ENCODE assay signal across 1 cellular context in the genomic region with DNA sequence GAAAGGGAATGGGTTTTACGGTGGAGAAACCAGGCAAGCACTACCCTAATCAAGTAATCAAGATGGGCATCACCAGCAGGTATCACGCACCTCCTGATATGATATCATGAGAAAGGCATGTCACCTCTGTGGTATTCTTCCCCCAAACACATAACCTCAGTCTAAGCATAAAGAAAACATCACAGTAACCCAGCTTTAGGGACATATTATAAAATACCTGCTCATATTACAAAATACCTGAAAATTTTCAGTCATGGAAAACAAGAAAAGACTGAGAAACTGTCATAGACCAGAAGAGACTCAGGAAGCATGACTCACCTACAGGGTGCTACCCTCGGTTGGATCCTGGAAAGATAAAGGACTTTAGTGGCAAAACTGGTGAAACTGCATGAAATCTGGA.
TF ChIP-seq lines count a peak whose summit lies in the region.

No MANE protein-coding gene starts in this region.

TF ChIP-seq in K562, 482 proteins besides CTCF, POLR2A, EP300 and RAD21 (continues in another document):
- TF ChIP-seq ETV1 (tag; conservative IDR thresholded peaks at IDR 0.05; ENCODE audit: low read depth) (peak; percentile 52), OTX1 (CRISPR knock-in tag; IDR thresholded peaks at IDR 0.05) (no peak), SMARCE1 (IDR thresholded peaks at IDR 0.05) (peak; percentile 80), SMARCA4 (IDR thresholded peaks at IDR 0.05) (peak; percentile 87; the same call in 1 of the 2 replicates), U2AF2 (optimal IDR thresholded peaks at IDR 0.05; ENCODE audit: low read depth, low read length) (no peak), DPF2 (IDR thresholded peaks at IDR 0.05) (peak; percentile 84), ETV6 (IDR thresholded peaks at IDR 0.05; ENCODE audit: borderline replicate concordance in 1 of 2, low read depth in 2 of 2, low read length in 1 of 2) (no peak), ETV6 (CRISPR knock-in tag; IDR thresholded peaks at IDR 0.05; ENCODE audit: borderline replicate concordance) (no peak), SMARCC2 (IDR thresholded peaks at IDR 0.05; ENCODE audit: low read depth) (peak; percentile 71; the same call in 1 of the 2 replicates), MECOM (CRISPR knock-in tag; IDR thresholded peaks at IDR 0.05) (no peak), ZNF644 (tag; IDR thresholded peaks at IDR 0.05; ENCODE audit: low read depth) (no peak), JUND (IDR thresholded peaks at IDR 0.05; ENCODE audit: borderline replicate concordance, low read depth, low read length) (peak; percentile 94), JUND (tag; IDR thresholded peaks at IDR 0.05; ENCODE audit: borderline replicate concordance, low read depth, low read length) (peak; percentile 73; the same call in 1 of the 3 replicates), CREBBP (IDR thresholded peaks at IDR 0.05; ENCODE audit: low read depth, low read length) (no peak), CTBP1 (IDR thresholded peaks at IDR 0.05; ENCODE audit: borderline replicate concordance) (peak; percentile 17; the same call in 1 of the 2 replicates), CEBPG (CRISPR knock-in tag; IDR thresholded peaks at IDR 0.05) (peak; percentile 47; the same call in 1 of the 2 replicates), CEBPG (tag; conservative IDR thresholded peaks at IDR 0.05 in 1 of 2, IDR thresholded peaks at IDR 0.05 in 1 of 2) (peak in 1 of 2 experiments; percentile 78; a peak in 2 of 4 replicates), XRCC4 (IDR thresholded peaks at IDR 0.05; ENCODE audit: extremely low read depth, insufficient read depth, insufficient read length) (no peak)
- TF ChIP-seq, protein P1, sequence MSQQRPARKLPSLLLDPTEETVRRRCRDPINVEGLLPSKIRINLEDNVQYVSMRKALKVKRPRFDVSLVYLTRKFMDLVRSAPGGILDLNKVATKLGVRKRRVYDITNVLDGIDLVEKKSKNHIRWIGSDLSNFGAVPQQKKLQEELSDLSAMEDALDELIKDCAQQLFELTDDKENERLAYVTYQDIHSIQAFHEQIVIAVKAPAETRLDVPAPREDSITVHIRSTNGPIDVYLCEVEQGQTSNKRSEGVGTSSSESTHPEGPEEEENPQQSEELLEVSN (IDR thresholded peaks at IDR 0.05; ENCODE audit: borderline replicate concordance in 1 of 2, extremely low read depth in 1 of 2, insufficient read depth in 1 of 2, insufficient read length in 1 of 2, low read depth in 1 of 2, low read length in 1 of 2, poor library complexity in 1 of 2, severe bottlenecking in 1 of 2): no peak
- TF ChIP-seq, protein P2, sequence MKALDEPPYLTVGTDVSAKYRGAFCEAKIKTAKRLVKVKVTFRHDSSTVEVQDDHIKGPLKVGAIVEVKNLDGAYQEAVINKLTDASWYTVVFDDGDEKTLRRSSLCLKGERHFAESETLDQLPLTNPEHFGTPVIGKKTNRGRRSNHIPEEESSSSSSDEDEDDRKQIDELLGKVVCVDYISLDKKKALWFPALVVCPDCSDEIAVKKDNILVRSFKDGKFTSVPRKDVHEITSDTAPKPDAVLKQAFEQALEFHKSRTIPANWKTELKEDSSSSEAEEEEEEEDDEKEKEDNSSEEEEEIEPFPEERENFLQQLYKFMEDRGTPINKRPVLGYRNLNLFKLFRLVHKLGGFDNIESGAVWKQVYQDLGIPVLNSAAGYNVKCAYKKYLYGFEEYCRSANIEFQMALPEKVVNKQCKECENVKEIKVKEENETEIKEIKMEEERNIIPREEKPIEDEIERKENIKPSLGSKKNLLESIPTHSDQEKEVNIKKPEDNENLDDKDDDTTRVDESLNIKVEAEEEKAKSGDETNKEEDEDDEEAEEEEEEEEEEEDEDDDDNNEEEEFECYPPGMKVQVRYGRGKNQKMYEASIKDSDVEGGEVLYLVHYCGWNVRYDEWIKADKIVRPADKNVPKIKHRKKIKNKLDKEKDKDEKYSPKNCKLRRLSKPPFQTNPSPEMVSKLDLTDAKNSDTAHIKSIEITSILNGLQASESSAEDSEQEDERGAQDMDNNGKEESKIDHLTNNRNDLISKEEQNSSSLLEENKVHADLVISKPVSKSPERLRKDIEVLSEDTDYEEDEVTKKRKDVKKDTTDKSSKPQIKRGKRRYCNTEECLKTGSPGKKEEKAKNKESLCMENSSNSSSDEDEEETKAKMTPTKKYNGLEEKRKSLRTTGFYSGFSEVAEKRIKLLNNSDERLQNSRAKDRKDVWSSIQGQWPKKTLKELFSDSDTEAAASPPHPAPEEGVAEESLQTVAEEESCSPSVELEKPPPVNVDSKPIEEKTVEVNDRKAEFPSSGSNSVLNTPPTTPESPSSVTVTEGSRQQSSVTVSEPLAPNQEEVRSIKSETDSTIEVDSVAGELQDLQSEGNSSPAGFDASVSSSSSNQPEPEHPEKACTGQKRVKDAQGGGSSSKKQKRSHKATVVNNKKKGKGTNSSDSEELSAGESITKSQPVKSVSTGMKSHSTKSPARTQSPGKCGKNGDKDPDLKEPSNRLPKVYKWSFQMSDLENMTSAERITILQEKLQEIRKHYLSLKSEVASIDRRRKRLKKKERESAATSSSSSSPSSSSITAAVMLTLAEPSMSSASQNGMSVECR (CRISPR knock-in tag; IDR thresholded peaks at IDR 0.05): no peak
- TF ChIP-seq, protein P3, sequence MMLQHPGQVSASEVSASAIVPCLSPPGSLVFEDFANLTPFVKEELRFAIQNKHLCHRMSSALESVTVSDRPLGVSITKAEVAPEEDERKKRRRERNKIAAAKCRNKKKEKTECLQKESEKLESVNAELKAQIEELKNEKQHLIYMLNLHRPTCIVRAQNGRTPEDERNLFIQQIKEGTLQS (IDR thresholded peaks at IDR 0.05): peak; percentile 93
- TF ChIP-seq, protein P3 (CRISPR knock-in tag; conservative IDR thresholded peaks at IDR 0.05): no peak
- TF ChIP-seq, protein P4, sequence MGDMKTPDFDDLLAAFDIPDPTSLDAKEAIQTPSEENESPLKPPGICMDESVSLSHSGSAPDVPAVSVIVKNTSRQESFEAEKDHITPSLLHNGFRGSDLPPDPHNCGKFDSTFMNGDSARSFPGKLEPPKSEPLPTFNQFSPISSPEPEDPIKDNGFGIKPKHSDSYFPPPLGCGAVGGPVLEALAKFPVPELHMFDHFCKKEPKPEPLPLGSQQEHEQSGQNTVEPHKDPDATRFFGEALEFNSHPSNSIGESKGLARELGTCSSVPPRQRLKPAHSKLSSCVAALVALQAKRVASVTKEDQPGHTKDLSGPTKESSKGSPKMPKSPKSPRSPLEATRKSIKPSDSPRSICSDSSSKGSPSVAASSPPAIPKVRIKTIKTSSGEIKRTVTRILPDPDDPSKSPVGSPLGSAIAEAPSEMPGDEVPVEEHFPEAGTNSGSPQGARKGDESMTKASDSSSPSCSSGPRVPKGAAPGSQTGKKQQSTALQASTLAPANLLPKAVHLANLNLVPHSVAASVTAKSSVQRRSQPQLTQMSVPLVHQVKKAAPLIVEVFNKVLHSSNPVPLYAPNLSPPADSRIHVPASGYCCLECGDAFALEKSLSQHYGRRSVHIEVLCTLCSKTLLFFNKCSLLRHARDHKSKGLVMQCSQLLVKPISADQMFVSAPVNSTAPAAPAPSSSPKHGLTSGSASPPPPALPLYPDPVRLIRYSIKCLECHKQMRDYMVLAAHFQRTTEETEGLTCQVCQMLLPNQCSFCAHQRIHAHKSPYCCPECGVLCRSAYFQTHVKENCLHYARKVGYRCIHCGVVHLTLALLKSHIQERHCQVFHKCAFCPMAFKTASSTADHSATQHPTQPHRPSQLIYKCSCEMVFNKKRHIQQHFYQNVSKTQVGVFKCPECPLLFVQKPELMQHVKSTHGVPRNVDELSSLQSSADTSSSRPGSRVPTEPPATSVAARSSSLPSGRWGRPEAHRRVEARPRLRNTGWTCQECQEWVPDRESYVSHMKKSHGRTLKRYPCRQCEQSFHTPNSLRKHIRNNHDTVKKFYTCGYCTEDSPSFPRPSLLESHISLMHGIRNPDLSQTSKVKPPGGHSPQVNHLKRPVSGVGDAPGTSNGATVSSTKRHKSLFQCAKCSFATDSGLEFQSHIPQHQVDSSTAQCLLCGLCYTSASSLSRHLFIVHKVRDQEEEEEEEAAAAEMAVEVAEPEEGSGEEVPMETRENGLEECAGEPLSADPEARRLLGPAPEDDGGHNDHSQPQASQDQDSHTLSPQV (IDR thresholded peaks at IDR 0.05): 0 out of 2 replicates have a peak, but pooled peaks have one; percentile 30
- TF ChIP-seq, protein P5, sequence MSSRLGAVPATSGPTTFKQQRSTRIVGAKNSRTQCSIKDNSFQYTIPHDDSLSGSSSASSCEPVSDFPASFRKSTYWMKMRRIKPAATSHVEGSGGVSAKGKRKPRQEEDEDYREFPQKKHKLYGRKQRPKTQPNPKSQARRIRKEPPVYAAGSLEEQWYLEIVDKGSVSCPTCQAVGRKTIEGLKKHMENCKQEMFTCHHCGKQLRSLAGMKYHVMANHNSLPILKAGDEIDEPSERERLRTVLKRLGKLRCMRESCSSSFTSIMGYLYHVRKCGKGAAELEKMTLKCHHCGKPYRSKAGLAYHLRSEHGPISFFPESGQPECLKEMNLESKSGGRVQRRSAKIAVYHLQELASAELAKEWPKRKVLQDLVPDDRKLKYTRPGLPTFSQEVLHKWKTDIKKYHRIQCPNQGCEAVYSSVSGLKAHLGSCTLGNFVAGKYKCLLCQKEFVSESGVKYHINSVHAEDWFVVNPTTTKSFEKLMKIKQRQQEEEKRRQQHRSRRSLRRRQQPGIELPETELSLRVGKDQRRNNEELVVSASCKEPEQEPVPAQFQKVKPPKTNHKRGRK (tag; IDR thresholded peaks at IDR 0.05): no peak
- TF ChIP-seq, protein P6, sequence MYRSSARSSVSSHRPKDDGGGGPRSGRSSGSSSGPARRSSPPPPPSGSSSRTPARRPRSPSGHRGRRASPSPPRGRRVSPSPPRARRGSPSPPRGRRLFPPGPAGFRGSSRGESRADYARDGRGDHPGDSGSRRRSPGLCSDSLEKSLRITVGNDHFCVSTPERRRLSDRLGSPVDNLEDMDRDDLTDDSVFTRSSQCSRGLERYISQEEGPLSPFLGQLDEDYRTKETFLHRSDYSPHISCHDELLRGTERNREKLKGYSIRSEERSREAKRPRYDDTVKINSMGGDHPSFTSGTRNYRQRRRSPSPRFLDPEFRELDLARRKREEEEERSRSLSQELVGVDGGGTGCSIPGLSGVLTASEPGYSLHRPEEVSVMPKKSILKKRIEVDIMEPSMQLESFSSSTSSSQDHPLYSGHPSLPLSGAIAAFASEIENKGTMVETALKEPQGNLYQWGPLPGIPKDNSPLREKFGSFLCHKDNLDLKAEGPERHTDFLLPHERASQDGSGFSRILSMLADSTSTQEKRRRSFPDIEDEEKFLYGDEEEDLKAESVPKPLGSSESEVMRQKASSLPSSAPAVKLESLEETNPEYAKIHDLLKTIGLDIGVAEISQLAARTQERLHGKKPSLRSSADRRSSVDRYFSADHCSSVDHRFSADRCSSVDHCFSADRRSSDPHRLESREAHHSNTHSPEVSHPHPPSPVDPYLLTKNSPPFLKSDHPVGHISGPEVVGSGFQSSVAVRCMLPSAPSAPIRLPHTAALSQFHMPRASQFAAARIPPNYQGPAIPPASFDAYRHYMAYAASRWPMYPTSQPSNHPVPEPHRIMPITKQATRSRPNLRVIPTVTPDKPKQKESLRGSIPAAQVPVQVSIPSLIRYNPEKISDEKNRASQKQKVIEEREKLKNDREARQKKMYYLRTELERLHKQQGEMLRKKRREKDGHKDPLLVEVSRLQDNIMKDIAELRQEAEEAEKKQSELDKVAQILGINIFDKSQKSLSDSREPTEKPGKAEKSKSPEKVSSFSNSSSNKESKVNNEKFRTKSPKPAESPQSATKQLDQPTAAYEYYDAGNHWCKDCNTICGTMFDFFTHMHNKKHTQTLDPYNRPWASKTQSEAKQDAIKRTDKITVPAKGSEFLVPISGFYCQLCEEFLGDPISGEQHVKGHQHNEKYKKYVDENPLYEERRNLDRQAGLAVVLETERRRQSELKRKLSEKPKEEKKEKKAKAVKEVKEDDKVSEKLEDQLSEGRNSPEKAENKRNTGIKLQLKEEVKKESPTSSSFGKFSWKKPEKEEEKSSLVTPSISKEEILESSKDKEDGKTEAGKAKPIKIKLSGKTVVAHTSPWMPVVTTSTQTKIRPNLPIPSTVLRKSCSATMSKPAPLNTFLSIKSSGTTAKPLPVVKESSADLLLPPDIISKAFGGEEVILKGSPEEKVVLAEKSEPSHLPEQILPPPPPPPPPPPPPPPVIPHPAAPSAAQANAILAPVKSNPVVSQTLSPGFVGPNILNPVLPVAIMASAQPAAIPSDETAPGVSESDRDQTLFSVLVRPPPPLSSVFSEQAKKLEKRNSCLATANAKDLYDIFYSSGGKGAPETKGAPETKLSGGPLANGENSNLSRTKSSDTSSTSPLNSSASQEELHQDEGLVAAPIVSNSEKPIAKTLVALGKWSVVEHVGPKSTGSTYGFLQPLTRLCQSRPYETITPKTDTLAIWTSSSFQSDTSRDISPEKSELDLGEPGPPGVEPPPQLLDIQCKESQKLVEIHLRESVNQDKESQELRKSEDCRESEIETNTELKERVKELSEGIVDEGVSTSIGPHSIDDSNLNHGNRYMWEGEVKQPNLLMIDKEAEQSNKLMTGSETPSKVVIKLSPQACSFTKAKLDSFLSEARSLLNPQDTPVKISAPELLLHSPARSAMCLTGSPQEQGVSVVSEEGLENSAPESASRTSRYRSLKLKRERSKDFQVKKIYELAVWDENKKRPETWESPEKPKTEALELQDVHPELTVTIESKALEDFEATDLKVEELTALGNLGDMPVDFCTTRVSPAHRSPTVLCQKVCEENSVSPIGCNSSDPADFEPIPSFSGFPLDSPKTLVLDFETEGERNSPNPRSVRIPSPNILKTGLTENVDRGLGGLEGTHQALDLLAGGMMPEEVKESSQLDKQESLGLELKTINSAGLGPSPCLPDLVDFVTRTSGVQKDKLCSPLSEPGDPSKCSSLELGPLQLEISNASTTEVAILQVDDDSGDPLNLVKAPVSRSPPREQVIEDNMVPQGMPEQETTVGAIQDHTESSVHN (IDR thresholded peaks at IDR 0.05; ENCODE audit: borderline replicate concordance in 1 of 2, low read depth in 1 of 2): no peak
- TF ChIP-seq, protein P7, sequence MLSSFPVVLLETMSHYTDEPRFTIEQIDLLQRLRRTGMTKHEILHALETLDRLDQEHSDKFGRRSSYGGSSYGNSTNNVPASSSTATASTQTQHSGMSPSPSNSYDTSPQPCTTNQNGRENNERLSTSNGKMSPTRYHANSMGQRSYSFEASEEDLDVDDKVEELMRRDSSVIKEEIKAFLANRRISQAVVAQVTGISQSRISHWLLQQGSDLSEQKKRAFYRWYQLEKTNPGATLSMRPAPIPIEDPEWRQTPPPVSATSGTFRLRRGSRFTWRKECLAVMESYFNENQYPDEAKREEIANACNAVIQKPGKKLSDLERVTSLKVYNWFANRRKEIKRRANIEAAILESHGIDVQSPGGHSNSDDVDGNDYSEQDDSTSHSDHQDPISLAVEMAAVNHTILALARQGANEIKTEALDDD (IDR thresholded peaks at IDR 0.05): peak; percentile 43; the same call in 1 of the 2 replicates
- TF ChIP-seq, protein P8, sequence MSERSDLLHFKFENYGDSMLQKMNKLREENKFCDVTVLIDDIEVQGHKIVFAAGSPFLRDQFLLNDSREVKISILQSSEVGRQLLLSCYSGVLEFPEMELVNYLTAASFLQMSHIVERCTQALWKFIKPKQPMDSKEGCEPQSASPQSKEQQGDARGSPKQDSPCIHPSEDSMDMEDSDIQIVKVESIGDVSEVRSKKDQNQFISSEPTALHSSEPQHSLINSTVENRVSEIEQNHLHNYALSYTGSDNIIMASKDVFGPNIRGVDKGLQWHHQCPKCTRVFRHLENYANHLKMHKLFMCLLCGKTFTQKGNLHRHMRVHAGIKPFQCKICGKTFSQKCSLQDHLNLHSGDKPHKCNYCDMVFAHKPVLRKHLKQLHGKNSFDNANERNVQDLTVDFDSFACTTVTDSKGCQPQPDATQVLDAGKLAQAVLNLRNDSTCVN (CRISPR knock-in tag; IDR thresholded peaks at IDR 0.05): no peak
